In the genomic region with DNA sequence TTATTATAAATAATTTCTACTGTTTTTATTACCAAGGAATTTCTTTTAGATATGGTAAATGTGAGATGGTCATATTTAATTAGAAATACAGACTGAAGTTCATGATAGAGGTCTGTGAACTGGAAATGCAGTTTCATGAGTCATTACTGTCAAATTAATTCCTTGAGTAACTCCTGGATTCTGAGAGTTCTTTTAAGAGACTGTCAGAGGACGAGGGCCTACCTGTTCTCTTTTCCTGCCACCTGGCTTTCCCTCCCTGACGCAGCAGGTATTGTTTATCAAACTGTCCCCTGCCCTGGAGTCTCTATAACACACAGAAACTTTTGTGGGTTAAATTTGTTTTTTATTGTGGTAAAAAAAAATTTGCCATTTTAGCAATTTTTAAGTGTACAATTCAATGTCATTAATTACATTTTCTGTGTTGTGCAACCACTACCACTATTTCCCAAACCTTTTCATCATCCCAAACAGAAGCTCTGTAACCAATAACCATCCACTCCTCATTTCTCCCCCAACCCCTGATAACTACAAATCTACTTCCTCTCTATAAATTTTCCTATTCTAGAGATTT, we compare ENCODE assay signal across 13 cellular contexts.
"Had no signal": no experiment of that assay in that cellular context is flagged by ENCODE, and none has a peak within 500 bp of the region (broad histone marks: within the 10 kb centered on the region; RNA-seq: fewer than 3 reads in every experiment).

No MANE protein-coding gene starts in this region.

- DNase-seq: activated B cell treated with CpG ODN at 0.5 μM for 24 hours; activated CD4-positive, alpha-beta T cell treated with anti-CD3 and anti-CD28 coated beads, Interleukin-2, amount 10 ng/mL, durations not matched to agents 24 days and 14 days; activated CD8-positive, alpha-beta memory T cell treated with anti-CD3 and anti-CD28 coated beads, Interleukin-2, amount 50 U/mL, for 48 hours; activated naive CD4-positive, alpha-beta T cell; aorta; dorsolateral prefrontal cortex; endodermal cell; psoas muscle; T-helper 2 cell; upper lobe of left lung had no signal

- ATAC-seq: psoas muscle, sciatic nerve had no signal

- H3K4me3 ChIP-seq: dorsolateral prefrontal cortex, esophagus muscularis mucosa, psoas muscle, suprapubic skin, upper lobe of left lung had no signal
